In the genomic region with DNA sequence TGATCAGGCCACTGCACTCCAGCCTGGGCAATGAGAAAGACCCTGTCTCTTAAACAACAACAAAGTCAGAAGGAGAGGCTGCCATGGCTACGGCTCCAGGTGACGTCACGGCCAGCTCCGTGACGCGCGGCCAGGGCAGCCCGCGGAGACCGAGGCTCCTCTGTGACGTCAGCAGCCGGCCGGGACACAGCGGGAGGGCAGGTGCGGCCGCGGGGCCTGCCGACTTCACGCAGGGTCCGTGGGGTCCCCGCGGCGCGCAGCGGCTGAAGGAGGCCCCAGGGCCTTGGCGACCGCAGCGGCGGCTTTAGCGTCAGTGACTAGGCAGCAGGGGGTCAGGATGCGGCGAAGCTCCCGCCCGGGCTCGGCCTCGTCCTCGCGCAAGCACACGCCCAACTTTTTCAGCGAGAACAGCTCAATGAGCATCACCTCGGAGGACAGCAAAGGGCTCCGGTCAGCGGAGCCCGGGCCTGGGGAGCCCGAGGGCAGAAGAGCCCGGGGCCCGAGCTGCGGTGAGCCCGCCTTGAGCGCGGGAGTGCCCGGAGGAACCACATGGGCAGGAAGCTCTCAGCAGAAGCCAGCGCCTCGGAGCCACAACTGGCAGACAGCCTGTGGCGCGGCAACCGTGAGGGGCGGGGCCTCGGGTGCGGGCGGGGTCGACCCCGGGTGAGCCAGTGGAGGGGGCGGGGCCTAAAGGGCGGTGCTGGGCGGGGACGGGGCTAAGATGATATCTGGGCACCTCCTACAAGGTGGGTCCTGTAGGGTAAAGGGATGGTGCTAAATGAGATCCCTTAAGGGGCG, we compare ENCODE assay signal across 1 cellular context.
TF ChIP-seq lines count a peak whose summit lies in the region.

A gene with protein sequence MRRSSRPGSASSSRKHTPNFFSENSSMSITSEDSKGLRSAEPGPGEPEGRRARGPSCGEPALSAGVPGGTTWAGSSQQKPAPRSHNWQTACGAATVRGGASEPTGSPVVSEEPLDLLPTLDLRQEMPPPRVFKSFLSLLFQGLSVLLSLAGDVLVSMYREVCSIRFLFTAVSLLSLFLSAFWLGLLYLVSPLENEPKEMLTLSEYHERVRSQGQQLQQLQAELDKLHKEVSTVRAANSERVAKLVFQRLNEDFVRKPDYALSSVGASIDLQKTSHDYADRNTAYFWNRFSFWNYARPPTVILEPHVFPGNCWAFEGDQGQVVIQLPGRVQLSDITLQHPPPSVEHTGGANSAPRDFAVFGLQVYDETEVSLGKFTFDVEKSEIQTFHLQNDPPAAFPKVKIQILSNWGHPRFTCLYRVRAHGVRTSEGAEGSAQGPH (plus strand): TSS at position 163 of the 798 bp plus-strand sequence. CDS start 175 bp downstream, at position 338.

TF ChIP-seq in HepG2, 621 proteins besides CTCF, POLR2A, EP300 and RAD21 (continued from another document and continues in another):
- TF ChIP-seq, protein P1, sequence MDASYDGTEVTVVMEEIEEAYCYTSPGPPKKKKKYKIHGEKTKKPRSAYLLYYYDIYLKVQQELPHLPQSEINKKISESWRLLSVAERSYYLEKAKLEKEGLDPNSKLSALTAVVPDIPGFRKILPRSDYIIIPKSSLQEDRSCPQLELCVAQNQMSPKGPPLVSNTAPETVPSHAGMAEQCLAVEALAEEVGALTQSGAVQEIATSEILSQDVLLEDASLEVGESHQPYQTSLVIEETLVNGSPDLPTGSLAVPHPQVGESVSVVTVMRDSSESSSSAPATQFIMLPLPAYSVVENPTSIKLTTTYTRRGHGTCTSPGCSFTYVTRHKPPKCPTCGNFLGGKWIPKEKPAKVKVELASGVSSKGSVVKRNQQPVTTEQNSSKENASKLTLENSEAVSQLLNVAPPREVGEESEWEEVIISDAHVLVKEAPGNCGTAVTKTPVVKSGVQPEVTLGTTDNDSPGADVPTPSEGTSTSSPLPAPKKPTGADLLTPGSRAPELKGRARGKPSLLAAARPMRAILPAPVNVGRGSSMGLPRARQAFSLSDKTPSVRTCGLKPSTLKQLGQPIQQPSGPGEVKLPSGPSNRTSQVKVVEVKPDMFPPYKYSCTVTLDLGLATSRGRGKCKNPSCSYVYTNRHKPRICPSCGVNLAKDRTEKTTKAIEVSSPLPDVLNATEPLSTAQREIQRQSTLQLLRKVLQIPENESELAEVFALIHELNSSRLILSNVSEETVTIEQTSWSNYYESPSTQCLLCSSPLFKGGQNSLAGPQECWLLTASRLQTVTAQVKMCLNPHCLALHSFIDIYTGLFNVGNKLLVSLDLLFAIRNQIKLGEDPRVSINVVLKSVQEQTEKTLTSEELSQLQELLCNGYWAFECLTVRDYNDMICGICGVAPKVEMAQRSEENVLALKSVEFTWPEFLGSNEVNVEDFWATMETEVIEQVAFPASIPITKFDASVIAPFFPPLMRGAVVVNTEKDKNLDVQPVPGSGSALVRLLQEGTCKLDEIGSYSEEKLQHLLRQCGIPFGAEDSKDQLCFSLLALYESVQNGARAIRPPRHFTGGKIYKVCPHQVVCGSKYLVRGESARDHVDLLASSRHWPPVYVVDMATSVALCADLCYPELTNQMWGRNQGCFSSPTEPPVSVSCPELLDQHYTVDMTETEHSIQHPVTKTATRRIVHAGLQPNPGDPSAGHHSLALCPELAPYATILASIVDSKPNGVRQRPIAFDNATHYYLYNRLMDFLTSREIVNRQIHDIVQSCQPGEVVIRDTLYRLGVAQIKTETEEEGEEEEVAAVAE (CRISPR knock-in tag; IDR thresholded peaks at IDR 0.05; ENCODE audit: borderline replicate concordance) = peak; percentile 72
- TF ChIP-seq ZNF264 (CRISPR knock-in tag; IDR thresholded peaks at IDR 0.05) = peak; percentile 95
- no peak; the same call in 1 of the 2 replicates for TF ChIP-seq FOXK1 (CRISPR knock-in tag; IDR thresholded peaks at IDR 0.05; ENCODE audit: borderline replicate concordance, low read depth)
- TF ChIP-seq, protein P2, sequence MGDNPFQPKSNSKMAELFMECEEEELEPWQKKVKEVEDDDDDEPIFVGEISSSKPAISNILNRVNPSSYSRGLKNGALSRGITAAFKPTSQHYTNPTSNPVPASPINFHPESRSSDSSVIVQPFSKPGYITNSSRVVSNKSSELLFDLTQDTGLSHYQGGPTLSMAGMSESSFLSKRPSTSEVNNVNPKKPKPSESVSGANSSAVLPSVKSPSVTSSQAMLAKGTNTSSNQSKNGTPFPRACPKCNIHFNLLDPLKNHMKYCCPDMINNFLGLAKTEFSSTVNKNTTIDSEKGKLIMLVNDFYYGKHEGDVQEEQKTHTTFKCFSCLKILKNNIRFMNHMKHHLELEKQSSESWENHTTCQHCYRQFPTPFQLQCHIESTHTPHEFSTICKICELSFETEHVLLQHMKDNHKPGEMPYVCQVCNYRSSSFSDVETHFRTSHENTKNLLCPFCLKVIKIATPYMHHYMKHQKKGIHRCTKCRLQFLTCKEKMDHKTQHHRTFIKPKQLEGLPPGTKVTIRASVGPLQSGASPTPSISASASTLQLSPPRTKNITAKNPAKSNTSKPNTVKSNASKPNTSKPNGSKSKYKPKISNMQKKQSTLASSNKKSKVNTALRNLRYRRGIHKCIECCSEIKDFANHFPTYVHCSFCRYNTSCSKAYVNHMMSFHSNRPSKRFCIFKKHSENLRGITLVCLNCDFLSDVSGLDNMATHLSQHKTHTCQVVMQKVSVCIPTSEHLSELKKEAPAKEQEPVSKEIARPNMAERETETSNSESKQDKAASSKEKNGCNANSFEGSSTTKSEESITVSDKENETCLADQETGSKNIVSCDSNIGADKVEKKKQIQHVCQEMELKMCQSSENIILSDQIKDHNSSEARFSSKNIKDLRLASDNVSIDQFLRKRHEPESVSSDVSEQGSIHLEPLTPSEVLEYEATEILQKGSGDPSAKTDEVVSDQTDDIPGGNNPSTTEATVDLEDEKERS (CRISPR knock-in tag; IDR thresholded peaks at IDR 0.05) = no peak
- peak; percentile 85 for TF ChIP-seq KLF6 (CRISPR knock-in tag; IDR thresholded peaks at IDR 0.05)
- no peak for TF ChIP-seq RAD51 (IDR thresholded peaks at IDR 0.05; ENCODE audit: borderline replicate concordance)
- TF ChIP-seq ZZZ3 (CRISPR knock-in tag; IDR thresholded peaks at IDR 0.05; ENCODE audit: borderline replicate concordance) = peak; percentile 90
- TF ChIP-seq ZNF484 (CRISPR knock-in tag; IDR thresholded peaks at IDR 0.05; ENCODE audit: borderline replicate concordance, low read depth) = peak; percentile 91; the same call in 1 of the 2 replicates
- TF ChIP-seq CEBPG (CRISPR knock-in tag; IDR thresholded peaks at IDR 0.05) = peak; percentile 48
- TF ChIP-seq ZSCAN22 (CRISPR knock-in tag; IDR thresholded peaks at IDR 0.05) = 0 out of 2 replicates have a peak, but pooled peaks have one; percentile 21
- TF ChIP-seq, protein P3, sequence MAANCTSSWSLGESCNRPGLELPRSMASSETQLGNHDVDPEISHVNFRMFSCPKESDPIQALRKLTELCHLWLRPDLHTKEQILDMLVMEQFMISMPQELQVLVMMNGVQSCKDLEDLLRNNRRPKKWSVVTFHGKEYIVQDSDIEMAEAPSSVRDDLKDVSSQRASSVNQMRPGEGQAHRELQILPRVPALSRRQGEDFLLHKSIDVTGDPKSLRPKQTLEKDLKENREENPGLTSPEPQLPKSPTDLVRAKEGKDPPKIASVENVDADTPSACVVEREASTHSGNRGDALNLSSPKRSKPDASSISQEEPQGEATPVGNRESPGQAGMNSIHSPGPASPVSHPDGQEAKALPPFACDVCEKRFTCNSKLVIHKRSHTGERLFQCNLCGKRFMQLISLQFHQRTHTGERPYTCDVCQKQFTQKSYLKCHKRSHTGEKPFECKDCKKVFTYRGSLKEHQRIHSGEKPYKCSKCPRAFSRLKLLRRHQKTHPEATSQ (CRISPR knock-in tag; IDR thresholded peaks at IDR 0.05; ENCODE audit: borderline replicate concordance) = peak; percentile 88; the same call in 1 of the 2 replicates
- peak; percentile 75 for TF ChIP-seq ASH2L (IDR thresholded peaks at IDR 0.05; ENCODE audit: insufficient read length, low read depth, low read length)
- TF ChIP-seq, protein P4, sequence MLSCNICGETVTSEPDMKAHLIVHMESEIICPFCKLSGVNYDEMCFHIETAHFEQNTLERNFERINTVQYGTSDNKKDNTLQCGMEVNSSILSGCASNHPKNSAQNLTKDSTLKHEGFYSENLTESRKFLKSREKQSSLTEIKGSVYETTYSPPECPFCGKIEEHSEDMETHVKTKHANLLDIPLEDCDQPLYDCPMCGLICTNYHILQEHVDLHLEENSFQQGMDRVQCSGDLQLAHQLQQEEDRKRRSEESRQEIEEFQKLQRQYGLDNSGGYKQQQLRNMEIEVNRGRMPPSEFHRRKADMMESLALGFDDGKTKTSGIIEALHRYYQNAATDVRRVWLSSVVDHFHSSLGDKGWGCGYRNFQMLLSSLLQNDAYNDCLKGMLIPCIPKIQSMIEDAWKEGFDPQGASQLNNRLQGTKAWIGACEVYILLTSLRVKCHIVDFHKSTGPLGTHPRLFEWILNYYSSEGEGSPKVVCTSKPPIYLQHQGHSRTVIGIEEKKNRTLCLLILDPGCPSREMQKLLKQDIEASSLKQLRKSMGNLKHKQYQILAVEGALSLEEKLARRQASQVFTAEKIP (CRISPR knock-in tag; IDR thresholded peaks at IDR 0.05; ENCODE audit: borderline replicate concordance) = no peak
- peak; percentile 100 for TF ChIP-seq GLI4 (CRISPR knock-in tag; IDR thresholded peaks at IDR 0.05; ENCODE audit: borderline replicate concordance)
- peak; percentile 62; the same call in 1 of the 2 replicates for TF ChIP-seq ELF4 (CRISPR knock-in tag; IDR thresholded peaks at IDR 0.05; ENCODE audit: borderline replicate concordance)
- TF ChIP-seq ZFP37 (CRISPR knock-in tag; IDR thresholded peaks at IDR 0.05; ENCODE audit: borderline replicate concordance) = peak; percentile 99
- no peak; the same call in 1 of the 2 replicates for TF ChIP-seq SP4 (CRISPR knock-in tag; IDR thresholded peaks at IDR 0.05)
- TF ChIP-seq ZNF7 (CRISPR knock-in tag; IDR thresholded peaks at IDR 0.05) = 0 out of 2 replicates have a peak, but pooled peaks have one; percentile 20
- peak; percentile 98 for TF ChIP-seq IKZF4 (CRISPR knock-in tag; IDR thresholded peaks at IDR 0.05; ENCODE audit: borderline replicate concordance, low read depth, not compliant biosample characterization)
- TF ChIP-seq NFE2L1 (CRISPR knock-in tag; IDR thresholded peaks at IDR 0.05; ENCODE audit: borderline replicate concordance) = peak; percentile 93; the same call in 1 of the 2 replicates
- TF ChIP-seq PCBP2 (optimal IDR thresholded peaks at IDR 0.05; ENCODE audit: low read depth, low read length, poor library complexity, severe bottlenecking) = no peak
- TF ChIP-seq, protein P5, sequence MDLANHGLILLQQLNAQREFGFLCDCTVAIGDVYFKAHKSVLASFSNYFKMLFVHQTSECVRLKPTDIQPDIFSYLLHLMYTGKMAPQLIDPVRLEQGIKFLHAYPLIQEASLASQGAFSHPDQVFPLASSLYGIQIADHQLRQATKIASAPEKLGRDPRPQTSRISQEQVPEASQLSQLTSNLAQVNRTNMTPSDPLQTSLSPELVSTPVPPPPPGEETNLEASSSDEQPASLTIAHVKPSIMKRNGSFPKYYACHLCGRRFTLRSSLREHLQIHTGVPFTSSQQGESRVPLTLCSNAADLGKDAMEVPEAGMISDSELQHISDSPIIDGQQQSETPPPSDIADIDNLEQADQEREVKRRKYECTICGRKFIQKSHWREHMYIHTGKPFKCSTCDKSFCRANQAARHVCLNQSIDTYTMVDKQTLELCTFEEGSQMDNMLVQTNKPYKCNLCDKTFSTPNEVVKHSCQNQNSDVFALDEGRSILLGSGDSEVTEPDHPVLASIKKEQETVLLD (CRISPR knock-in tag; IDR thresholded peaks at IDR 0.05; ENCODE audit: low read depth) = peak; percentile 91
- TF ChIP-seq PAWR (CRISPR knock-in tag; IDR thresholded peaks at IDR 0.05; ENCODE audit: borderline replicate concordance) = no peak
- peak; percentile 88 for TF ChIP-seq AGO2 (optimal IDR thresholded peaks at IDR 0.05; ENCODE audit: low read depth, low read length)
- TF ChIP-seq, protein P6, sequence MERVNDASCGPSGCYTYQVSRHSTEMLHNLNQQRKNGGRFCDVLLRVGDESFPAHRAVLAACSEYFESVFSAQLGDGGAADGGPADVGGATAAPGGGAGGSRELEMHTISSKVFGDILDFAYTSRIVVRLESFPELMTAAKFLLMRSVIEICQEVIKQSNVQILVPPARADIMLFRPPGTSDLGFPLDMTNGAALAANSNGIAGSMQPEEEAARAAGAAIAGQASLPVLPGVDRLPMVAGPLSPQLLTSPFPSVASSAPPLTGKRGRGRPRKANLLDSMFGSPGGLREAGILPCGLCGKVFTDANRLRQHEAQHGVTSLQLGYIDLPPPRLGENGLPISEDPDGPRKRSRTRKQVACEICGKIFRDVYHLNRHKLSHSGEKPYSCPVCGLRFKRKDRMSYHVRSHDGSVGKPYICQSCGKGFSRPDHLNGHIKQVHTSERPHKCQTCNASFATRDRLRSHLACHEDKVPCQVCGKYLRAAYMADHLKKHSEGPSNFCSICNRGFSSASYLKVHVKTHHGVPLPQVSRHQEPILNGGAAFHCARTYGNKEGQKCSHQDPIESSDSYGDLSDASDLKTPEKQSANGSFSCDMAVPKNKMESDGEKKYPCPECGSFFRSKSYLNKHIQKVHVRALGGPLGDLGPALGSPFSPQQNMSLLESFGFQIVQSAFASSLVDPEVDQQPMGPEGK (CRISPR knock-in tag; IDR thresholded peaks at IDR 0.05) = peak; percentile 47; the same call in 1 of the 2 replicates
- TF ChIP-seq FLYWCH1 (CRISPR knock-in tag; IDR thresholded peaks at IDR 0.05) = no peak; the same call in 1 of the 2 replicates
- TF ChIP-seq ZNF354B (CRISPR knock-in tag; IDR thresholded peaks at IDR 0.05) = peak; percentile 87
- peak; percentile 90; the same call in 1 of the 2 replicates for TF ChIP-seq REPIN1 (CRISPR knock-in tag; IDR thresholded peaks at IDR 0.05; ENCODE audit: borderline replicate concordance, low read depth)
- TF ChIP-seq NFYB (CRISPR knock-in tag; IDR thresholded peaks at IDR 0.05) = no peak
- peak; percentile 83; the same call in 1 of the 2 replicates for TF ChIP-seq ZNF335 (CRISPR knock-in tag; IDR thresholded peaks at IDR 0.05)
- TF ChIP-seq FOXJ3 (CRISPR knock-in tag; IDR thresholded peaks at IDR 0.05; ENCODE audit: borderline replicate concordance) = peak; percentile 78
- peak; percentile 94; the same call in 1 of the 2 replicates for TF ChIP-seq ZNF17 (CRISPR knock-in tag; IDR thresholded peaks at IDR 0.05)
- peak; percentile 99; the same call in 1 of the 2 replicates for TF ChIP-seq ARHGAP35 (CRISPR knock-in tag; IDR thresholded peaks at IDR 0.05; ENCODE audit: borderline replicate concordance)
- TF ChIP-seq SETDB1 (CRISPR knock-in tag; IDR thresholded peaks at IDR 0.05; ENCODE audit: borderline replicate concordance) = 0 out of 2 replicates have a peak, but pooled peaks have one; percentile 75
- no peak for TF ChIP-seq TBL1XR1 (IDR thresholded peaks at IDR 0.05; ENCODE audit: borderline replicate concordance, low read length, partially characterized antibody)
- TF ChIP-seq, protein P7, sequence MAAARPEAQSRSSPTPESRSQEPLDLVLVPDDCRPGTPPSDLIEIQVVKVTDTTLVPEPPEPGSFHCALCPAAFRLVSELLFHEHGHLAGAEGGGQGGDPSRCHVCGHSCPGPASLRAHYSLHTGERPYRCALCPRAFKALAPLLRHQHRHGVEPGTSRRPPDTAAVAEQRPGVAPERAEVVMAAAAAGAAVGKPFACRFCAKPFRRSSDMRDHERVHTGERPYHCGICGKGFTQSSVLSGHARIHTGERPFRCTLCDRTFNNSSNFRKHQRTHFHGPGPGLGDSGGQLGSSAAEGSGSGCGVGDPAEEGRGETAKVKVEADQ (CRISPR knock-in tag; IDR thresholded peaks at IDR 0.05; ENCODE audit: borderline replicate concordance) = peak; percentile 88
- peak; percentile 78 for TF ChIP-seq ZMYM4 (CRISPR knock-in tag; IDR thresholded peaks at IDR 0.05)
- peak; percentile 93 for TF ChIP-seq CCDC6 (CRISPR knock-in tag; IDR thresholded peaks at IDR 0.05)
- TF ChIP-seq GATA4 (IDR thresholded peaks at IDR 0.05; ENCODE audit: borderline replicate concordance, low read depth) = peak; percentile 37; the same call in 1 of the 2 replicates
- TF ChIP-seq NAIF1 (CRISPR knock-in tag; IDR thresholded peaks at IDR 0.05; ENCODE audit: borderline replicate concordance) = peak; percentile 93
- peak; percentile 96 for TF ChIP-seq KDM2A (CRISPR knock-in tag; IDR thresholded peaks at IDR 0.05; ENCODE audit: borderline replicate concordance, low read depth)
- no peak; the same call in 1 of the 2 replicates for TF ChIP-seq ZMYM2 (CRISPR knock-in tag; IDR thresholded peaks at IDR 0.05)
